1 cellular context compared by ENCODE assay signal in the genomic region with DNA sequence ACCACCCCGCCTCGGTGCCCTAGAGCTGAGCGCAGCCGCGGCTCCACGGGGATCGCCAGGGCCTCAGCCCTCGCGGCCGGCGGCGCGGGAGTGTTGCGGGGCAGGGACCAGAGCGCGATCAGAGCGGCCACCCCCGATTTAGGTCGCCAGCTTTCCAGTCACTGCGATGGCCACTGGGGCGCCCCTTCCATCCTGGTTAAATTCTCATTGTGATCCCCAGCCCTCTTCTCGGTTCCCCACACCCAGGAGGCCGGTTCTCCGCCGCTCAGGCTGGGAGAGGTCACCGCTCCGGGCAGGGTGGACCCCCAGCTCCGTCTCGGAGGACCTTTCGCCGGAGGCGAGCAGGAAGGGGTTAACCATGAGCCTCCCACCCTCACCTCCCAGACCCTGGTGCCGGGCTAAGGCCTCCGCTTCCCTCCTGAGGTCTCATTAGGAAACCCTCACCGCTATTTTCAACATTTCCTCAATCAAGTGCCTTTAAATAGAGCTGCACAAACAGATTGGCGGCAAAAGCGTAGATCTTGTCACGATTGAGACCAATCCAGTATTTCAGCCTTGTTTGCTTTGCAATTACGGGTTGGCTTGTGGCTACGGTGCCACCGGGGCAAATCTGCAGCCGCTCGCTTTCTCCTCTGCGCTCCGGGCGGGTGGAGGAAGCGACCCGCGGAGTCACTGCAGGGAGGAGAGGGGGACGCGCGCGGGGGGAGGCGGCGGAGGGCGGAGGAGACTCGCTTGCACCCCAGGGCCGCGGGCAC.
A peak's percentile ranks its signal among the peaks of the same experiment; 100 is the strongest.
TF ChIP-seq lines count a peak whose summit lies in the region.

No MANE protein-coding gene starts in this region.

TF ChIP-seq in HEK293, 187 proteins besides CTCF, POLR2A, EP300 and RAD21 (continued from another document):
- TF ChIP-seq, protein P1, sequence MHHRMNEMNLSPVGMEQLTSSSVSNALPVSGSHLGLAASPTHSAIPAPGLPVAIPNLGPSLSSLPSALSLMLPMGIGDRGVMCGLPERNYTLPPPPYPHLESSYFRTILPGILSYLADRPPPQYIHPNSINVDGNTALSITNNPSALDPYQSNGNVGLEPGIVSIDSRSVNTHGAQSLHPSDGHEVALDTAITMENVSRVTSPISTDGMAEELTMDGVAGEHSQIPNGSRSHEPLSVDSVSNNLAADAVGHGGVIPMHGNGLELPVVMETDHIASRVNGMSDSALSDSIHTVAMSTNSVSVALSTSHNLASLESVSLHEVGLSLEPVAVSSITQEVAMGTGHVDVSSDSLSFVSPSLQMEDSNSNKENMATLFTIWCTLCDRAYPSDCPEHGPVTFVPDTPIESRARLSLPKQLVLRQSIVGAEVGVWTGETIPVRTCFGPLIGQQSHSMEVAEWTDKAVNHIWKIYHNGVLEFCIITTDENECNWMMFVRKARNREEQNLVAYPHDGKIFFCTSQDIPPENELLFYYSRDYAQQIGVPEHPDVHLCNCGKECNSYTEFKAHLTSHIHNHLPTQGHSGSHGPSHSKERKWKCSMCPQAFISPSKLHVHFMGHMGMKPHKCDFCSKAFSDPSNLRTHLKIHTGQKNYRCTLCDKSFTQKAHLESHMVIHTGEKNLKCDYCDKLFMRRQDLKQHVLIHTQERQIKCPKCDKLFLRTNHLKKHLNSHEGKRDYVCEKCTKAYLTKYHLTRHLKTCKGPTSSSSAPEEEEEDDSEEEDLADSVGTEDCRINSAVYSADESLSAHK (tag by site-specific recombination; IDR thresholded peaks at IDR 0.05): no peak
- TF ChIP-seq, protein P2, sequence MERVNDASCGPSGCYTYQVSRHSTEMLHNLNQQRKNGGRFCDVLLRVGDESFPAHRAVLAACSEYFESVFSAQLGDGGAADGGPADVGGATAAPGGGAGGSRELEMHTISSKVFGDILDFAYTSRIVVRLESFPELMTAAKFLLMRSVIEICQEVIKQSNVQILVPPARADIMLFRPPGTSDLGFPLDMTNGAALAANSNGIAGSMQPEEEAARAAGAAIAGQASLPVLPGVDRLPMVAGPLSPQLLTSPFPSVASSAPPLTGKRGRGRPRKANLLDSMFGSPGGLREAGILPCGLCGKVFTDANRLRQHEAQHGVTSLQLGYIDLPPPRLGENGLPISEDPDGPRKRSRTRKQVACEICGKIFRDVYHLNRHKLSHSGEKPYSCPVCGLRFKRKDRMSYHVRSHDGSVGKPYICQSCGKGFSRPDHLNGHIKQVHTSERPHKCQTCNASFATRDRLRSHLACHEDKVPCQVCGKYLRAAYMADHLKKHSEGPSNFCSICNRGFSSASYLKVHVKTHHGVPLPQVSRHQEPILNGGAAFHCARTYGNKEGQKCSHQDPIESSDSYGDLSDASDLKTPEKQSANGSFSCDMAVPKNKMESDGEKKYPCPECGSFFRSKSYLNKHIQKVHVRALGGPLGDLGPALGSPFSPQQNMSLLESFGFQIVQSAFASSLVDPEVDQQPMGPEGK (tag by site-specific recombination; IDR thresholded peaks at IDR 0.05): peak; percentile 28; the same call in 1 of the 2 replicates
- TF ChIP-seq, protein P3, sequence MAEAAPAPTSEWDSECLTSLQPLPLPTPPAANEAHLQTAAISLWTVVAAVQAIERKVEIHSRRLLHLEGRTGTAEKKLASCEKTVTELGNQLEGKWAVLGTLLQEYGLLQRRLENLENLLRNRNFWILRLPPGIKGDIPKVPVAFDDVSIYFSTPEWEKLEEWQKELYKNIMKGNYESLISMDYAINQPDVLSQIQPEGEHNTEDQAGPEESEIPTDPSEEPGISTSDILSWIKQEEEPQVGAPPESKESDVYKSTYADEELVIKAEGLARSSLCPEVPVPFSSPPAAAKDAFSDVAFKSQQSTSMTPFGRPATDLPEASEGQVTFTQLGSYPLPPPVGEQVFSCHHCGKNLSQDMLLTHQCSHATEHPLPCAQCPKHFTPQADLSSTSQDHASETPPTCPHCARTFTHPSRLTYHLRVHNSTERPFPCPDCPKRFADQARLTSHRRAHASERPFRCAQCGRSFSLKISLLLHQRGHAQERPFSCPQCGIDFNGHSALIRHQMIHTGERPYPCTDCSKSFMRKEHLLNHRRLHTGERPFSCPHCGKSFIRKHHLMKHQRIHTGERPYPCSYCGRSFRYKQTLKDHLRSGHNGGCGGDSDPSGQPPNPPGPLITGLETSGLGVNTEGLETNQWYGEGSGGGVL (tag by site-specific recombination; IDR thresholded peaks at IDR 0.05): peak; percentile 76
